ENCODE assay signal across 8 cellular contexts in genomic region chr12:62934799-62935674, GRCh38. TPM values are rescaled to one million over a fixed set of nuclear protein-coding genes. Genes with fewer than 3 reads are reported as not detected.
DNase-seq lines count a peak whose midpoint lies in the region; ATAC-seq and TF ChIP-seq lines count a peak whose summit lies in the region.

Gene PPM1H (minus strand): TSS chr12:62935150. CDS start chr12:62934736, 414 bp downstream.

- POLR2A ChIA-PET in CD8-positive, alpha-beta memory T cell (lab: Charles Lee), result no interaction called here
- POLR2A ChIA-PET in activated CD8-positive, alpha-beta T cell treated with anti-CD3 and anti-CD28 coated beads, Interleukin-2, amount 10 ng/mL, durations not matched to agents 7 days and 5 days (lab: Charles Lee), result no interaction called here

- peak within 1 kb of the TSS; percentile 61 to 83 (median 81) for H3K4me3 Mint-ChIP-seq in CD8-positive, alpha-beta memory T cell
- H3K4me3 Mint-ChIP-seq in activated CD8-positive, alpha-beta T cell treated with anti-CD3 and anti-CD28 coated beads, Interleukin-2, amount 10 ng/mL, durations not matched to agents 7 days and 5 days, result peak within 1 kb of the TSS; percentile 78

- H3K4me1 Mint-ChIP-seq in CD8-positive, alpha-beta memory T cell, result peaks cover 12 to 19% (median 15%) of the 10 kb centered on the region in 3 donors
- H3K4me1 Mint-ChIP-seq in activated CD8-positive, alpha-beta T cell treated with anti-CD3 and anti-CD28 coated beads, Interleukin-2, amount 10 ng/mL, durations not matched to agents 7 days and 5 days (ENCODE audit: low read depth), result peaks cover 12% of the 10 kb centered on the region

- CTCF ChIA-PET in CD8-positive, alpha-beta memory T cell (lab: Charles Lee), result no interaction called here
- CTCF ChIA-PET in activated CD8-positive, alpha-beta T cell treated with anti-CD3 and anti-CD28 coated beads, Interleukin-2, amount 10 ng/mL, durations not matched to agents 7 days and 5 days (lab: Charles Lee), result no interaction called here

- in situ Hi-C loops in transverse colon (cut with MboI; ENCODE audit: low pct_ligation_motif_present in 1 of 4, low pct_unique_long_range_greater_than_20kb in 1 of 4, low sequenced_read_pairs in 3 of 4), result no loop called here

- DNase-seq in CD8-positive, alpha-beta memory T cell, result no peak
- DNase-seq in GM19240 (ENCODE audit: insufficient read length, low spot score) (peak; percentile 18), NCI-H226 (peak; percentile 78), fibroblast of peridontal ligament (ENCODE audit: extremely low read depth) (peak; percentile 20), myocyte (ENCODE audit: low read depth) (peak; percentile 81), transverse colon (peak; percentile 82)
- DNase-seq in activated CD8-positive, alpha-beta T cell treated with anti-CD3 and anti-CD28 coated beads, Interleukin-2, amount 10 ng/mL, durations not matched to agents 7 days and 5 days, result peak; percentile 51

- peaks cover 0 to 1% (median 0%) of the 10 kb centered on the region in 3 donors for H3K36me3 Mint-ChIP-seq in CD8-positive, alpha-beta memory T cell
- no peaks in the 10 kb centered on the region for H3K36me3 Mint-ChIP-seq in activated CD8-positive, alpha-beta T cell treated with anti-CD3 and anti-CD28 coated beads, Interleukin-2, amount 10 ng/mL, durations not matched to agents 7 days and 5 days (ENCODE audit: low read depth)

- peaks cover 0 to 5% (median 2%) of the 10 kb centered on the region in 5 donors for H3K9me3 Mint-ChIP-seq in CD8-positive, alpha-beta memory T cell
- no peaks in the 10 kb centered on the region for H3K9me3 Mint-ChIP-seq in activated CD8-positive, alpha-beta T cell treated with anti-CD3 and anti-CD28 coated beads, Interleukin-2, amount 10 ng/mL, durations not matched to agents 7 days and 5 days (ENCODE audit: insufficient read depth)

- H3K36me3 ChIP-seq in CD8-positive, alpha-beta memory T cell (ENCODE audit: insufficient read depth, low read length), result no peaks in the 10 kb centered on the region
- H3K36me3 ChIP-seq in transverse colon, result no peaks in the 10 kb centered on the region

- ATAC-seq in HG03280 (IDR thresholded peaks at IDR 0.05; ENCODE audit: unreplicated experiment), result peak; percentile 78
- peak; percentile 86 for ATAC-seq in activated CD8-positive, alpha-beta T cell treated with anti-CD3 and anti-CD28 coated beads, Interleukin-2, amount 10 ng/mL, durations not matched to agents 7 days and 5 days

- TF ChIP-seq EP300 in transverse colon (IDR thresholded peaks at IDR 0.05; ENCODE audit: low read depth), result no peak

- WGBS in transverse colon (ENCODE audit: low coverage in 1 of 2), 2 donors, result 4 to 5% methylated on average over 7 to 18 of the region's 69 CpGs

- H3K4me3 ChIP-seq in CD8-positive, alpha-beta memory T cell (ENCODE audit: low read length), result peak within 1 kb of the TSS; percentile 8
- H3K4me3 ChIP-seq in transverse colon, result peak within 1 kb of the TSS; percentile 56 to 78 (median 68)

- H3K27me3 ChIP-seq in CD8-positive, alpha-beta memory T cell (ENCODE audit: insufficient read depth, low read length, poor library complexity, severe bottlenecking), result peaks cover 11% of the 10 kb centered on the region
- H3K27me3 ChIP-seq in transverse colon, result no peaks in the 10 kb centered on the region

- H3K27ac ChIP-seq in CD8-positive, alpha-beta memory T cell (ENCODE audit: low read depth, low read length), result no peak within 1 kb of the TSS
- H3K27ac ChIP-seq in transverse colon, result peak within 1 kb of the TSS; percentile 31 to 83 (median 66)

- intact Hi-C loops in transverse colon (cut with DNase I; ENCODE audit: low total_unique reads), result no loop called here

- peaks cover 37 to 53% of the 10 kb centered on the region in 2 donors for H3K27me3 Mint-ChIP-seq in CD8-positive, alpha-beta memory T cell
- H3K27me3 Mint-ChIP-seq in activated CD8-positive, alpha-beta T cell treated with anti-CD3 and anti-CD28 coated beads, Interleukin-2, amount 10 ng/mL, durations not matched to agents 7 days and 5 days (ENCODE audit: low read depth), result peaks cover 47% of the 10 kb centered on the region

- TF ChIP-seq POLR2A in transverse colon (IDR thresholded peaks at IDR 0.05), result no peak

- H3K27ac Mint-ChIP-seq in CD8-positive, alpha-beta memory T cell, result peak within 1 kb of the TSS in 1 of 8 donors; percentile 52
- H3K27ac Mint-ChIP-seq in activated CD8-positive, alpha-beta T cell treated with anti-CD3 and anti-CD28 coated beads, Interleukin-2, amount 10 ng/mL, durations not matched to agents 7 days and 5 days, result no peak within 1 kb of the TSS

- peak; percentile 37 to 79 (median 43) for TF ChIP-seq CTCF in transverse colon (IDR thresholded peaks at IDR 0.05)

- H3K4me1 ChIP-seq in CD8-positive, alpha-beta memory T cell (ENCODE audit: insufficient read depth, low read length), result peaks cover 6% of the 10 kb centered on the region
- H3K4me1 ChIP-seq in transverse colon, result peaks cover 4 to 17% (median 12%) of the 10 kb centered on the region in 4 donors

- H3K9me3 ChIP-seq in CD8-positive, alpha-beta memory T cell (ENCODE audit: low read length), result no peaks in the 10 kb centered on the region
- no peaks in the 10 kb centered on the region for H3K9me3 ChIP-seq in transverse colon

RNA-seq across cellular contexts. Expression of gene PPM1H, which starts in this region (rescaled TPM):
- under 1 TPM; 0.13 TPM for total RNA-seq in CD8-positive, alpha-beta memory T cell
- not detected for polyA plus RNA-seq in CD8-positive, alpha-beta memory T cell
- not detected for total RNA-seq in activated CD8-positive, alpha-beta T cell treated with anti-CD3 and anti-CD28 coated beads, Interleukin-2, amount 10 ng/mL, durations not matched to agents 7 days and 5 days
- 19.3 and 24.6 TPM in 2 replicates for total RNA-seq in myocyte
- polyA plus RNA-seq in myocyte (2012), result 6.0 TPM
- 1 to 10 TPM in 3 of 4 donors, under 1 TPM in 1; 0.37 to 3.2 (median 2.8) TPM for total RNA-seq in transverse colon

Comparison
In these comparisons a context has a peak if more than half of its experiments do, and no peak if none do; other contexts are left out.
1. Peak in DNase-seq and ATAC-seq in activated CD8-positive, alpha-beta T cell treated with anti-CD3 and anti-CD28 coated beads, Interleukin-2, amount 10 ng/mL, durations not matched to agents 7 days and 5 days; RNA of the gene not detected or under 1 TPM.
2. DNase-seq: peak in GM19240 (single experiment), NCI-H226 (single experiment), fibroblast of peridontal ligament (single experiment), myocyte (single experiment) and transverse colon (single experiment); none in CD8-positive, alpha-beta memory T cell (0 of 5).